ENCODE assay signal across 21 cellular contexts in the genomic region with DNA sequence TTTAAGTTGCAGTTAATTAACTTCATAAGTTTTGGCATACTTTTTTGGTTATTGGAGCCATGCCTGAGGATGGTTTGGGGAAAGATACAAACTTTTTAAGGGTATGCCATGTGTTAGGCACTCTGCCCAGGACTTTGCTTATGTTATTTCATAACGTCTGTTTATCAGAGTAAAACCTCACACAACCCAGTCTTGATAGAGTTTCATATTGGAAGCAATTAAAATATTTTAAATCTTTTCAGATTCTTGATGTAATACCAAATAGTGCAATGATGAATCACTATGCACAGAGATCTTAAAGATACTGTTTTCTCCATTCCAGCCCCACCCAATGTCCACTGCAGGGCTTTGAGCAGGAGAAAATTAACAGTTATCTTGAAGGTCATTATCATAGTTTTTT.
DNase-seq lines count a peak whose midpoint lies in the region; ATAC-seq and TF ChIP-seq lines count a peak whose summit lies in the region.
"Had no signal": no experiment of that assay in that cellular context is flagged by ENCODE, and none has a peak within 500 bp of the region (broad histone marks: within the 10 kb centered on the region; RNA-seq: fewer than 3 reads in every experiment).

No MANE protein-coding gene starts in this region.

- H3K27ac Mint-ChIP-seq in HFFc6: peak overlapping the region; percentile 2; the same call in 1 of the 2 replicates
- no peak overlapping the region for H3K27ac Mint-ChIP-seq in activated CD8-positive, alpha-beta T cell treated with anti-CD3 and anti-CD28 coated beads, Interleukin-2, amount 10 ng/mL, durations not matched to agents 7 days and 5 days
- H3K27ac Mint-ChIP-seq: activated B cell treated with CpG ODN at 0.5 μM for 24 hours; activated naive CD8-positive, alpha-beta T cell treated with anti-CD3 and anti-CD28 coated beads, Interleukin-2, amount 10 ng/mL, durations not matched to agents 7 days and 5 days; H9 had no signal

- no peak overlapping the region for H3K4me3 ChIP-seq in brain microvascular endothelial cell (ENCODE audit: low read depth, low read length)
- no peak overlapping the region for H3K4me3 ChIP-seq in smooth muscle cell
- H3K4me3 ChIP-seq: sigmoid colon had no signal

- H3K4me1 ChIP-seq in foreskin keratinocyte (peaks cover 22% of the 10 kb centered on the region), smooth muscle cell (ENCODE audit: low read depth) (no peaks in the 10 kb centered on the region)
- H3K4me1 ChIP-seq: Caco-2, sigmoid colon had no signal

- 69% methylated on average over 1 of the region's 1 CpG for WGBS in smooth muscle cell (ENCODE audit: low lambda C conversion rate)

- no peak overlapping the region for H3K27ac ChIP-seq in brain microvascular endothelial cell
- H3K27ac ChIP-seq in foreskin keratinocyte: no peak overlapping the region
- no peak overlapping the region for H3K27ac ChIP-seq in smooth muscle cell (ENCODE audit: low read depth)
- H3K27ac ChIP-seq: sigmoid colon had no signal

- H3F3A ChIP-seq in smooth muscle cell (ENCODE audit: low read depth): no peaks in the 10 kb centered on the region

- in situ Hi-C loops in brain microvascular endothelial cell (cut with HindIII; ENCODE audit: low pct_ligation_motif_present, low sequenced_read_pairs): no loop called here

- no peaks in the 10 kb centered on the region for H4K20me1 ChIP-seq in smooth muscle cell (ENCODE audit: low read depth)

- H2AFZ ChIP-seq in smooth muscle cell (ENCODE audit: low read depth): no peak overlapping the region

- no peaks in the 10 kb centered on the region for H3K79me2 ChIP-seq in smooth muscle cell (ENCODE audit: low read depth)

- no peaks in the 10 kb centered on the region for H3K9me3 ChIP-seq in smooth muscle cell (replicated peaks; ENCODE audit: low read depth)
- H3K9me3 ChIP-seq: Caco-2, sigmoid colon had no signal

- no peak overlapping the region for H3K4me3 Mint-ChIP-seq in HFFc6
- H3K4me3 Mint-ChIP-seq in activated CD8-positive, alpha-beta T cell treated with anti-CD3 and anti-CD28 coated beads, Interleukin-2, amount 10 ng/mL, durations not matched to agents 7 days and 5 days: no peak overlapping the region
- H3K4me3 Mint-ChIP-seq: activated B cell treated with CpG ODN at 0.5 μM for 24 hours; activated naive CD8-positive, alpha-beta T cell treated with anti-CD3 and anti-CD28 coated beads, Interleukin-2, amount 10 ng/mL, durations not matched to agents 7 days and 5 days; H9 had no signal

- TF ChIP-seq CTCF in AG09319 (IDR thresholded peaks at IDR 0.05; ENCODE audit: low read depth, low read length) (no peak), HFFc6 (IDR thresholded peaks at IDR 0.05) (no peak), brain microvascular endothelial cell (IDR thresholded peaks at IDR 0.05; ENCODE audit: low read depth, low read length, missing control alignments) (no peak), foreskin keratinocyte (conservative IDR thresholded peaks at IDR 0.05) (no peak), smooth muscle cell (IDR thresholded peaks at IDR 0.05; ENCODE audit: borderline replicate concordance, insufficient read depth, poor library complexity, severe bottlenecking) (no peak)

- H3K27me3 ChIP-seq in brain microvascular endothelial cell (replicated peaks): no peaks in the 10 kb centered on the region
- no peaks in the 10 kb centered on the region for H3K27me3 ChIP-seq in foreskin keratinocyte
- no peaks in the 10 kb centered on the region for H3K27me3 ChIP-seq in smooth muscle cell (ENCODE audit: low read depth)
- H3K27me3 ChIP-seq: sigmoid colon had no signal

- peak; percentile 87 for DNase-seq in AG09319 (ENCODE audit: extremely low read depth, low read depth)
- peak; percentile 23 for DNase-seq in HFFc6
- DNase-seq in brain microvascular endothelial cell: peak; percentile 11
- DNase-seq in foreskin keratinocyte: peak in 1 of 2 donors; percentile 38
- DNase-seq in stimulated activated CD4-positive, alpha-beta T cell treated with anti-CD3 and anti-CD28 coated beads, Interleukin-12 subunit alpha, Interleukin-12 subunit beta, amount 100 ng/mL, for 4 hours: no peak
- no peak for DNase-seq in NCI-H2107 (lab: John Stamatoyannopoulos, UW)
- no peak for DNase-seq in activated CD8-positive, alpha-beta T cell treated with anti-CD3 and anti-CD28 coated beads, Interleukin-2, amount 10 ng/mL, durations not matched to agents 7 days and 5 days
- no peak for DNase-seq in smooth muscle cell (lab: John Stamatoyannopoulos, UW; ENCODE audit: unreplicated experiment)
- DNase-seq: activated B cell treated with CpG ODN at 0.5 μM for 24 hours; activated naive CD8-positive, alpha-beta T cell treated with anti-CD3 and anti-CD28 coated beads, Interleukin-2, amount 10 ng/mL, durations not matched to agents 7 days and 5 days; C1 segment of cervical spinal cord; Caco-2; DMS79; effector CD4-positive, alpha-beta T cell; erythroblast; H9; NCI-H1092 treated with DMSO at 0.1 percent for 48 hours; NCI-H1930; Right ventricle myocardium superior; sigmoid colon; stimulated activated CD4-positive, alpha-beta T cell treated with anti-CD3 and anti-CD28 coated beads, Interleukin-1b, Interleukin-23, amount 100 ng/mL, for 48 hours had no signal

- H3K36me3 Mint-ChIP-seq in HFFc6 (ENCODE audit: low read depth): no peaks in the 10 kb centered on the region
- H3K36me3 Mint-ChIP-seq in activated CD8-positive, alpha-beta T cell treated with anti-CD3 and anti-CD28 coated beads, Interleukin-2, amount 10 ng/mL, durations not matched to agents 7 days and 5 days (ENCODE audit: low read depth): no peaks in the 10 kb centered on the region
- H3K36me3 Mint-ChIP-seq: activated naive CD8-positive, alpha-beta T cell treated with anti-CD3 and anti-CD28 coated beads, Interleukin-2, amount 10 ng/mL, durations not matched to agents 7 days and 5 days had no signal

- CTCF ChIA-PET in activated CD8-positive, alpha-beta T cell treated with anti-CD3 and anti-CD28 coated beads, Interleukin-2, amount 10 ng/mL, durations not matched to agents 7 days and 5 days (lab: Charles Lee): no interaction called here

- ATAC-seq in foreskin keratinocyte: peak; percentile 51
- no peak for ATAC-seq in activated CD8-positive, alpha-beta T cell treated with anti-CD3 and anti-CD28 coated beads, Interleukin-2, amount 10 ng/mL, durations not matched to agents 7 days and 5 days

- POLR2A ChIA-PET in activated CD8-positive, alpha-beta T cell treated with anti-CD3 and anti-CD28 coated beads, Interleukin-2, amount 10 ng/mL, durations not matched to agents 7 days and 5 days (lab: Charles Lee): no interaction called here

- H3K4me1 Mint-ChIP-seq in HFFc6 (ENCODE audit: low read depth): peaks cover 44% of the 10 kb centered on the region
- H3K4me1 Mint-ChIP-seq in activated CD8-positive, alpha-beta T cell treated with anti-CD3 and anti-CD28 coated beads, Interleukin-2, amount 10 ng/mL, durations not matched to agents 7 days and 5 days (ENCODE audit: low read depth): no peaks in the 10 kb centered on the region
- H3K4me1 Mint-ChIP-seq: activated B cell treated with CpG ODN at 0.5 μM for 24 hours; activated naive CD8-positive, alpha-beta T cell treated with anti-CD3 and anti-CD28 coated beads, Interleukin-2, amount 10 ng/mL, durations not matched to agents 7 days and 5 days had no signal

- H3K36me3 ChIP-seq in brain microvascular endothelial cell (replicated peaks) (no peaks in the 10 kb centered on the region), smooth muscle cell (ENCODE audit: low read depth) (no peaks in the 10 kb centered on the region)
- H3K36me3 ChIP-seq: sigmoid colon had no signal

- no peak overlapping the region for H3K4me2 ChIP-seq in smooth muscle cell

- no peak overlapping the region for H3K9ac ChIP-seq in smooth muscle cell (ENCODE audit: low read depth)

- H3K9me3 Mint-ChIP-seq in HFFc6: peaks cover 3% of the 10 kb centered on the region; the same call in 1 of the 2 replicates
- no peaks in the 10 kb centered on the region for H3K9me3 Mint-ChIP-seq in activated CD8-positive, alpha-beta T cell treated with anti-CD3 and anti-CD28 coated beads, Interleukin-2, amount 10 ng/mL, durations not matched to agents 7 days and 5 days (ENCODE audit: insufficient read depth)
- H3K9me3 Mint-ChIP-seq: activated B cell treated with CpG ODN at 0.5 μM for 24 hours, H9 had no signal

- no peaks in the 10 kb centered on the region for H3K27me3 Mint-ChIP-seq in HFFc6 (ENCODE audit: insufficient read depth)
- H3K27me3 Mint-ChIP-seq in activated CD8-positive, alpha-beta T cell treated with anti-CD3 and anti-CD28 coated beads, Interleukin-2, amount 10 ng/mL, durations not matched to agents 7 days and 5 days (ENCODE audit: low read depth): no peaks in the 10 kb centered on the region
- H3K27me3 Mint-ChIP-seq: activated B cell treated with CpG ODN at 0.5 μM for 24 hours; activated naive CD8-positive, alpha-beta T cell treated with anti-CD3 and anti-CD28 coated beads, Interleukin-2, amount 10 ng/mL, durations not matched to agents 7 days and 5 days had no signal

Comparison
In these comparisons a context has a peak if more than half of its experiments do, and no peak if none do; other contexts are left out.
1. DNase-seq: peak in AG09319 (single experiment), HFFc6 (single experiment) and brain microvascular endothelial cell (single experiment); none in stimulated activated CD4-positive, alpha-beta T cell treated with anti-CD3 and anti-CD28 coated beads, Interleukin-12 subunit alpha, Interleukin-12 subunit beta, amount 100 ng/mL, for 4 hours (single experiment), NCI-H2107 (single experiment), activated CD8-positive, alpha-beta T cell treated with anti-CD3 and anti-CD28 coated beads, Interleukin-2, amount 10 ng/mL, durations not matched to agents 7 days and 5 days (single experiment) and smooth muscle cell (single experiment).